Comparison of ENCODE assay signal across 26 cellular contexts in the genomic region with DNA sequence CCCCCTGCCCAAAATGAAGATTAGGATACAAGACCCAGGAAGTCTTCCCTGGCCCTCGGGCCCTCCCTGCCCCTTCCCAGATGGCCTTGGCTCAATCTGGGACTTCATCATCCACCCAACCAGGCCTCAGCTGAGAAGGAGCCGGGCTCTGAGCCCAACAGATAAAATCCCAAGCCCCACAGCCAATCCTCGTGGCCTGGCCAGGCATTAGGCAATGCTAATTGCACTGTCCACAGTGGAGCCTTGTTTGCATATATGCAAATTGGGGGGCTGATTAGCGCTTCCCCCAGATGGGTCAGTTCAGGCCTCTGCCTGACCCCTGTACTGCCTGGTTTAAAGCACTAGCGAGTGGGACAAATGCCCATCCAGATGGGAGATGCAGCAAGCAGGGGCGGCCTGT. TPM values are rescaled to one million over a fixed set of nuclear protein-coding genes. Genes with fewer than 3 reads are reported as not detected.
"Had no signal": no experiment of that assay in that cellular context is flagged by ENCODE, and none has a peak within 500 bp of the region (broad histone marks: within the 10 kb centered on the region; RNA-seq: fewer than 3 reads in every experiment).

No MANE protein-coding gene starts in this region.

- H3K27ac Mint-ChIP-seq: activated B cell treated with CpG ODN at 0.5 μM for 24 hours; activated CD4-positive, alpha-beta T cell treated with anti-CD3 and anti-CD28 coated beads, Interleukin-2, amount 10 ng/mL, durations not matched to agents 24 days and 14 days; activated naive CD4-positive, alpha-beta T cell treated with anti-CD3 and anti-CD28 coated beads for 36 hours; activated naive CD8-positive, alpha-beta T cell; T-helper 17 cell had no signal

- H3K36me3 Mint-ChIP-seq: activated naive CD8-positive, alpha-beta T cell had no signal

- H3K4me1 ChIP-seq: SJSA1 had no signal

- H3K9me3 Mint-ChIP-seq: activated B cell treated with CpG ODN at 0.5 μM for 24 hours; activated CD4-positive, alpha-beta T cell treated with anti-CD3 and anti-CD28 coated beads, Interleukin-2, amount 10 ng/mL, durations not matched to agents 24 days and 14 days; activated naive CD4-positive, alpha-beta T cell treated with anti-CD3 and anti-CD28 coated beads for 36 hours; activated T-cell treated with anti-CD3 and anti-CD28 coated beads, Interleukin-2, amount 50 U/mL, for 4 hours had no signal

- H3K36me3 ChIP-seq: brain microvascular endothelial cell, cardiac muscle cell, SJSA1 had no signal

- H3K4me3 Mint-ChIP-seq: activated B cell treated with CpG ODN at 0.5 μM for 24 hours; activated CD4-positive, alpha-beta T cell treated with anti-CD3 and anti-CD28 coated beads, Interleukin-2, amount 10 ng/mL, durations not matched to agents 24 days and 14 days; activated naive CD4-positive, alpha-beta T cell treated with anti-CD3 and anti-CD28 coated beads for 36 hours; activated naive CD8-positive, alpha-beta T cell; activated T-cell treated with anti-CD3 and anti-CD28 coated beads, Interleukin-2, amount 50 U/mL, for 4 hours; T-helper 17 cell had no signal

- H3K9me3 ChIP-seq: SJSA1 had no signal

- H3K4me3 ChIP-seq: cardiac muscle cell, SJSA1 had no signal

- H3K27me3 Mint-ChIP-seq: activated B cell treated with CpG ODN at 0.5 μM for 24 hours; activated CD4-positive, alpha-beta T cell treated with anti-CD3 and anti-CD28 coated beads, Interleukin-2, amount 10 ng/mL, durations not matched to agents 24 days and 14 days had no signal

- H3K27me3 ChIP-seq: brain microvascular endothelial cell, cardiac muscle cell had no signal

- DNase-seq: activated B cell treated with CpG ODN at 0.5 μM for 24 hours; activated CD4-positive, alpha-beta T cell treated with anti-CD3 and anti-CD28 coated beads for 1 hour; activated CD4-positive, alpha-beta T cell treated with anti-CD3 and anti-CD28 coated beads, Interleukin-2, amount 10 ng/mL, durations not matched to agents 24 days and 14 days; activated CD4-positive, alpha-beta T cell treated with anti-CD3 and anti-CD28 coated beads, Interleukin-2, amount 50 U/mL, for 48 hours; activated gamma-delta T cell; activated naive CD4-positive, alpha-beta T cell treated with anti-CD3 and anti-CD28 coated beads for 36 hours; activated T-cell treated with anti-CD3 and anti-CD28 coated beads, Interleukin-2, amount 50 U/mL, for 4 hours; brain microvascular endothelial cell; cerebellar nuclear complex; NCI-H1092; NCI-H1417 treated with DMSO at 0.1 percent for 48 hours; NCI-H1694; NCI-H2029; NCI-H2107; NCI-H2171 treated with DMSO at 0.1 percent for 48 hours; NCI-H345; NCI-H510A; NCI-H526 treated with DMSO at 0.1 percent for 48 hours; SHP77; T-helper 17 cell; T-helper 9 cell had no signal

- H3K27ac ChIP-seq: brain microvascular endothelial cell, cardiac muscle cell, KMS-11, SJSA1 had no signal

- H3K4me1 Mint-ChIP-seq: activated B cell treated with CpG ODN at 0.5 μM for 24 hours; activated CD4-positive, alpha-beta T cell treated with anti-CD3 and anti-CD28 coated beads, Interleukin-2, amount 10 ng/mL, durations not matched to agents 24 days and 14 days had no signal

RNA-seq across cellular contexts. Expression of a gene that starts 34.9 kb away (rescaled TPM):
- total RNA-seq: activated B cell treated with CpG ODN at 0.5 μM for 24 hours; activated CD4-positive, alpha-beta T cell treated with anti-CD3 and anti-CD28 coated beads, Interleukin-2, amount 10 ng/mL, durations not matched to agents 24 days and 14 days; activated naive CD4-positive, alpha-beta T cell treated with anti-CD3 and anti-CD28 coated beads for 36 hours; activated T-cell treated with anti-CD3 and anti-CD28 coated beads, Interleukin-2, amount 50 U/mL, for 4 hours; MCF 10A; SJSA1; T-helper 17 cell had no signal
- polyA plus RNA-seq: cardiac muscle cell had no signal
